ENCODE assay signal across 17 cellular contexts in genomic region chr12:23884909-23885308, GRCh38.
DNase-seq lines count a peak whose midpoint lies in the region; ATAC-seq and TF ChIP-seq lines count a peak whose summit lies in the region.
"Had no signal": no experiment of that assay in that cellular context is flagged by ENCODE, and none has a peak within 500 bp of the region (broad histone marks: within the 10 kb centered on the region; RNA-seq: fewer than 3 reads in every experiment).

No MANE protein-coding gene starts in this region.

- H2AFZ ChIP-seq in SK-N-SH (ENCODE audit: low read depth), result no peak overlapping the region

- H3K4me3 Mint-ChIP-seq in glutamatergic neuron (ENCODE audit: unreplicated experiment), result no peak overlapping the region
- no peak overlapping the region for H3K4me3 Mint-ChIP-seq in naive thymus-derived CD4-positive, alpha-beta T cell
- H3K4me3 Mint-ChIP-seq: CD8-positive, alpha-beta T cell; H9; IgD-negative memory B cell had no signal

- H3K4me1 ChIP-seq in SK-N-SH (ENCODE audit: control insufficient read depth in 1 of 2, insufficient read depth in 2 of 2, low read depth in 1 of 2, low read length in 1 of 2), result no peaks in the 10 kb centered on the region; a peak in 3 of 4 replicates
- no peaks in the 10 kb centered on the region for H3K4me1 ChIP-seq in naive thymus-derived CD4-positive, alpha-beta T cell (ENCODE audit: control insufficient read depth in 2 of 2, insufficient read depth in 2 of 2, low read length in 2 of 2)

- no peak overlapping the region for H3K4me3 ChIP-seq in SK-N-SH (ENCODE audit: low read depth in 2 of 2, low read length in 1 of 2)
- H3K4me3 ChIP-seq in naive thymus-derived CD4-positive, alpha-beta T cell (ENCODE audit: low read length), result no peak overlapping the region
- H3K4me3 ChIP-seq: BLaER1 treated with 17β-estradiol and CSF1 and Interleukin-3, amounts not matched to agents 10 nM and 100 nM had no signal

- no peak overlapping the region for H3K9ac ChIP-seq in SK-N-SH
- H3K9ac ChIP-seq: BLaER1 treated with 17β-estradiol and CSF1 and Interleukin-3, amounts not matched to agents 10 nM and 100 nM had no signal

- TF ChIP-seq RAD21 in SK-N-SH (IDR thresholded peaks at IDR 0.05; ENCODE audit: low read length), result no peak

- no peaks in the 10 kb centered on the region for H3K9me2 ChIP-seq in SK-N-SH

- H3K9me3 Mint-ChIP-seq in glutamatergic neuron (ENCODE audit: unreplicated experiment), result no peaks in the 10 kb centered on the region
- H3K9me3 Mint-ChIP-seq in naive thymus-derived CD4-positive, alpha-beta T cell, result peaks cover 0 to 5% (median 0%) of the 10 kb centered on the region in 11 donors
- H3K9me3 Mint-ChIP-seq: CD8-positive, alpha-beta T cell; H9; IgD-negative memory B cell had no signal

- DNase-seq in SK-N-SH (peak; percentile 28), SK-N-DZ (ENCODE audit: low spot score) (peak; percentile 78), glutamatergic neuron (peak; percentile 24), NCI-H446 (lab: John Stamatoyannopoulos, UW) (no peak), NCI-H1930 (lab: John Stamatoyannopoulos, UW) (no peak)
- no peak for DNase-seq in effector CD4-positive, alpha-beta T cell
- no peak for DNase-seq in naive thymus-derived CD4-positive, alpha-beta T cell
- DNase-seq: 8988T; Calu3; CD8-positive, alpha-beta T cell; DMS79; GDM1; H9 had no signal

- H3K27ac ChIP-seq in SK-N-SH (ENCODE audit: low read depth in 2 of 2, low read length in 1 of 2), result no peak overlapping the region
- no peak overlapping the region for H3K27ac ChIP-seq in naive thymus-derived CD4-positive, alpha-beta T cell (ENCODE audit: low read depth, low read length)
- H3K27ac ChIP-seq: BLaER1 treated with 17β-estradiol and CSF1 and Interleukin-3, amounts not matched to agents 10 nM and 100 nM had no signal

- intact Hi-C loops in naive thymus-derived CD4-positive, alpha-beta T cell (cut with micrococcal nuclease), result no loop called here

- POLR2A ChIA-PET in SK-N-SH (lab: Yijun Ruan, JAX), result no interaction called here
- POLR2A ChIA-PET in naive thymus-derived CD4-positive, alpha-beta T cell (lab: Charles Lee), result no interaction called here

- no peaks in the 10 kb centered on the region for H3F3A ChIP-seq in SK-N-SH (replicated peaks; ENCODE audit: insufficient read depth)

- WGBS in SK-N-SH (ENCODE audit: low lambda C conversion rate), result 56% methylated on average over 3 of the region's 3 CpGs

- H3K36me3 ChIP-seq in SK-N-SH (replicated peaks in 1 of 2; ENCODE audit: control insufficient read depth in 1 of 2, insufficient read depth in 2 of 2, low read length in 1 of 2), result no peaks in the 10 kb centered on the region
- no peaks in the 10 kb centered on the region for H3K36me3 ChIP-seq in naive thymus-derived CD4-positive, alpha-beta T cell (ENCODE audit: control insufficient read depth in 2 of 3, insufficient read depth in 3 of 3, low read length in 3 of 3)
- H3K36me3 ChIP-seq: BLaER1 treated with 17β-estradiol and CSF1 and Interleukin-3, amounts not matched to agents 10 nM and 100 nM had no signal

- H3K27me3 Mint-ChIP-seq in glutamatergic neuron (ENCODE audit: unreplicated experiment), result peaks cover 1% of the 10 kb centered on the region
- H3K27me3 Mint-ChIP-seq in naive thymus-derived CD4-positive, alpha-beta T cell, result no peaks in the 10 kb centered on the region
- H3K27me3 Mint-ChIP-seq: IgD-negative memory B cell had no signal

- H4K20me1 ChIP-seq in SK-N-SH (ENCODE audit: insufficient read depth), result no peaks in the 10 kb centered on the region
- H4K20me1 ChIP-seq: BLaER1 treated with 17β-estradiol and CSF1 and Interleukin-3, amounts not matched to agents 10 nM and 100 nM had no signal

- no peaks in the 10 kb centered on the region for H3K79me2 ChIP-seq in SK-N-SH (ENCODE audit: insufficient read depth)

- H3K9me3 ChIP-seq in SK-N-SH, result no peaks in the 10 kb centered on the region
- no peaks in the 10 kb centered on the region for H3K9me3 ChIP-seq in naive thymus-derived CD4-positive, alpha-beta T cell (ENCODE audit: control insufficient read depth in 2 of 3, low read length in 3 of 3)
- H3K9me3 ChIP-seq: BLaER1 treated with 17β-estradiol and CSF1 and Interleukin-3, amounts not matched to agents 10 nM and 100 nM had no signal

- no peak overlapping the region for H3K4me2 ChIP-seq in SK-N-SH
- H3K4me2 ChIP-seq: BLaER1 treated with 17β-estradiol and CSF1 and Interleukin-3, amounts not matched to agents 10 nM and 100 nM had no signal

- no peak for TF ChIP-seq CTCF in SK-N-SH (IDR thresholded peaks at IDR 0.05)
- TF ChIP-seq CTCF in glutamatergic neuron (IDR thresholded peaks at IDR 0.05; ENCODE audit: partially characterized antibody, unreplicated experiment), result no peak

- no peak overlapping the region for H3K27ac Mint-ChIP-seq in glutamatergic neuron (ENCODE audit: unreplicated experiment)
- no peak overlapping the region for H3K27ac Mint-ChIP-seq in naive thymus-derived CD4-positive, alpha-beta T cell
- H3K27ac Mint-ChIP-seq: CD8-positive, alpha-beta T cell; H9; IgD-negative memory B cell had no signal

- no peak for ATAC-seq in SK-N-SH treated with all-trans-retinoic acid at 6 μM for 48 hours
- no peak for ATAC-seq in naive thymus-derived CD4-positive, alpha-beta T cell
- ATAC-seq: CD8-positive, alpha-beta T cell; HepG2 had no signal

- CTCF ChIA-PET in SK-N-SH (lab: Yijun Ruan, JAX), result interaction anchor here (0.8 to 1.7 kb wide), 3 partner anchors 13 to 144 kb away, joined by 3 to 4 read pairs (median 3); no protein-coding TSS in a partner anchor
- CTCF ChIA-PET in naive thymus-derived CD4-positive, alpha-beta T cell (lab: Charles Lee), result no interaction called here

- no peak for TF ChIP-seq EP300 in SK-N-SH (IDR thresholded peaks at IDR 0.05; ENCODE audit: borderline replicate concordance in 1 of 2, low read depth in 1 of 2, low read length in 1 of 2)

- no peaks in the 10 kb centered on the region for H3K27me3 ChIP-seq in SK-N-SH (ENCODE audit: insufficient read depth)
- H3K27me3 ChIP-seq in naive thymus-derived CD4-positive, alpha-beta T cell (ENCODE audit: control insufficient read depth in 2 of 2, insufficient read depth in 2 of 2, low read length in 2 of 2), result no peaks in the 10 kb centered on the region
- H3K27me3 ChIP-seq: BLaER1 treated with 17β-estradiol and CSF1 and Interleukin-3, amounts not matched to agents 10 nM and 100 nM had no signal

- H3K4me1 Mint-ChIP-seq in glutamatergic neuron (ENCODE audit: low read depth, unreplicated experiment), result peaks cover 27% of the 10 kb centered on the region
- no peaks in the 10 kb centered on the region for H3K4me1 Mint-ChIP-seq in naive thymus-derived CD4-positive, alpha-beta T cell

- H3K36me3 Mint-ChIP-seq in glutamatergic neuron (ENCODE audit: unreplicated experiment), result no peaks in the 10 kb centered on the region
- H3K36me3 Mint-ChIP-seq in naive thymus-derived CD4-positive, alpha-beta T cell, result no peaks in the 10 kb centered on the region
- H3K36me3 Mint-ChIP-seq: CD8-positive, alpha-beta T cell; IgD-negative memory B cell had no signal

TF ChIP-seq in SK-N-SH, 30 proteins besides CTCF, POLR2A, EP300 and RAD21:
- no peak for TF ChIP-seq EZH2phosphoT487 (IDR thresholded peaks at IDR 0.05; ENCODE audit: borderline replicate concordance, low read depth)
- TF ChIP-seq MXI1 (IDR thresholded peaks at IDR 0.05; ENCODE audit: low read depth, low read length), result 0 out of 2 replicates have a peak, but pooled peaks have one; percentile 22
- TF ChIP-seq GATA2 (CRISPR knock-in tag; IDR thresholded peaks at IDR 0.05), result peak; percentile 84
- no peak for TF ChIP-seq TEAD4 (IDR thresholded peaks at IDR 0.05; ENCODE audit: borderline replicate concordance, insufficient read depth)

TF ChIP-seq in SK-N-SH treated with all-trans-retinoic acid at 6 μM for 48 hours, 23 proteins besides CTCF, POLR2A, EP300 and RAD21:
- TF ChIP-seq ZNF8 (CRISPR knock-in tag; IDR thresholded peaks at IDR 0.05), result no peak
- TF ChIP-seq ZFP30 (CRISPR knock-in tag; IDR thresholded peaks at IDR 0.05), result no peak
- TF ChIP-seq ESRRG (CRISPR knock-in tag; IDR thresholded peaks at IDR 0.05), result no peak
- no peak for TF ChIP-seq RARB (CRISPR knock-in tag; IDR thresholded peaks at IDR 0.05)

Comparison
In these comparisons a context has a peak if more than half of its experiments do, and no peak if none do; other contexts are left out.
1. DNase-seq: peak in SK-N-SH (single experiment), SK-N-DZ (single experiment) and glutamatergic neuron (single experiment); none in NCI-H446 (0 of 2), effector CD4-positive, alpha-beta T cell (single experiment), naive thymus-derived CD4-positive, alpha-beta T cell (0 of 9) and NCI-H1930 (0 of 2).